In genomic region chr20:57003012-57003411, GRCh38 we compare ENCODE assay signal across 1 cellular context.
TF ChIP-seq lines count a peak whose summit lies in the region.

No MANE protein-coding gene starts in this region.

TF ChIP-seq in IMR-90, 13 proteins besides CTCF, POLR2A, EP300 and RAD21:
- no peak for TF ChIP-seq MAZ (IDR thresholded peaks at IDR 0.05; ENCODE audit: borderline replicate concordance, low read depth, low read length)
- no peak for TF ChIP-seq USF2 (IDR thresholded peaks at IDR 0.05; ENCODE audit: low read depth, low read length)
- no peak for TF ChIP-seq RCOR1 (IDR thresholded peaks at IDR 0.05; ENCODE audit: insufficient replicate concordance, low read length)
- no peak for TF ChIP-seq MAFK (IDR thresholded peaks at IDR 0.05; ENCODE audit: low read depth, low read length)
- no peak for TF ChIP-seq CHD1 (IDR thresholded peaks at IDR 0.05; ENCODE audit: low read depth, low read length)
- no peak for TF ChIP-seq BHLHE40 (IDR thresholded peaks at IDR 0.05; ENCODE audit: low read depth, low read length)
- no peak for TF ChIP-seq SMC3 (IDR thresholded peaks at IDR 0.05; ENCODE audit: low read depth, low read length)
- no peak for TF ChIP-seq ELK1 (IDR thresholded peaks at IDR 0.05; ENCODE audit: borderline replicate concordance, low read depth, low read length)
- TF ChIP-seq RFX5 (IDR thresholded peaks at IDR 0.05; ENCODE audit: low read depth, low read length): no peak
- no peak for TF ChIP-seq MXI1 (IDR thresholded peaks at IDR 0.05; ENCODE audit: borderline replicate concordance, low read depth, low read length)
- TF ChIP-seq FOS (IDR thresholded peaks at IDR 0.05; ENCODE audit: low read depth, low read length): no peak
- no peak for TF ChIP-seq NFE2L2 (IDR thresholded peaks at IDR 0.05; ENCODE audit: low read depth, low read length)
- no peak for TF ChIP-seq CEBPB (IDR thresholded peaks at IDR 0.05; ENCODE audit: low read depth, low read length)
